8 cellular contexts compared by ENCODE assay signal in the genomic region with DNA sequence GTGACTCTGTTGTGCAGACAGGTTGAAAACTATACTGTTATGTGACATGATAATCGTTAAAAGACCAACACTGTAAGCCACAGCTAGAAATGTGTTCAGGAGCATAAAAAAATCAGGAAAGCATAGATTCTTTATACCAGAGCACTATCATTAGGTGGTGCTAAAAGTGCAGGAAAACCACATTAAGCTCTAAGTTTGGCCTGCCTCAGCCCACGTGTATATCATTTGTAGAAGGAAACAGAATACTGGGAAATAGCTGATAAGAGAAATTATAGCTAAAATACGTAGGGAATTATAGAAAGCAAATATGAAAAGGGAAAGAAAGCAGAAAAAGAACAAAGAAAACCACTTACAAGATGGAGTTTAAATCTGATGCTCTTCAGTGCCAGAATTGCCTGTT. TPM values are rescaled to one million over a fixed set of nuclear protein-coding genes. Genes with fewer than 3 reads are reported as not detected.
DNase-seq lines count a peak whose midpoint lies in the region; ATAC-seq and TF ChIP-seq lines count a peak whose summit lies in the region.

No MANE protein-coding gene starts in this region.

- H3K36me3 Mint-ChIP-seq in chondrocyte (ENCODE audit: low read depth) (peaks cover 2% of the 10 kb centered on the region), neural progenitor cell (no peaks in the 10 kb centered on the region), T-helper 17 cell (ENCODE audit: low read depth) (no peaks in the 10 kb centered on the region)

- H3K9me3 Mint-ChIP-seq in chondrocyte (ENCODE audit: low read depth), result no peaks in the 10 kb centered on the region
- H3K9me3 Mint-ChIP-seq in neural progenitor cell, result peaks cover 2% of the 10 kb centered on the region

- no peaks in the 10 kb centered on the region for H3K9me3 ChIP-seq in neural progenitor cell (ENCODE audit: low read depth)
- no peaks in the 10 kb centered on the region for H3K9me3 ChIP-seq in transverse colon
- no peaks in the 10 kb centered on the region for H3K9me3 ChIP-seq in T-helper 17 cell (ENCODE audit: control insufficient read depth, low read length, poor library complexity, severe bottlenecking)
- no peaks in the 10 kb centered on the region for H3K9me3 ChIP-seq in suprapubic skin

- ATAC-seq in T-helper 17 cell, result no peak

- DNase-seq in GF-D8 (lab: John Stamatoyannopoulos, UW), result peak; percentile 49
- peak; percentile 3 for DNase-seq in NCI-H2081 treated with DMSO at 0.1 percent for 48 hours (lab: John Stamatoyannopoulos, UW)
- no peak for DNase-seq in chondrocyte (ENCODE audit: low spot score)
- DNase-seq in neural progenitor cell (ENCODE audit: low spot score), result no peak
- DNase-seq in transverse colon, result no peak
- DNase-seq in T-helper 17 cell, result no peak
- no peak for DNase-seq in suprapubic skin (ENCODE audit: low spot score in 2 of 2)
- DNase-seq in NCI-H1048 (lab: John Stamatoyannopoulos, UW), result no peak

- intact Hi-C loops in transverse colon (cut with DNase I; ENCODE audit: low total_unique reads), result no loop called here

- H3K36me3 ChIP-seq in neural progenitor cell, result no peaks in the 10 kb centered on the region
- H3K36me3 ChIP-seq in transverse colon, result no peaks in the 10 kb centered on the region
- H3K36me3 ChIP-seq in suprapubic skin, result no peaks in the 10 kb centered on the region

- H3K27me3 ChIP-seq in neural progenitor cell, result no peaks in the 10 kb centered on the region
- H3K27me3 ChIP-seq in transverse colon, result no peaks in the 10 kb centered on the region
- H3K27me3 ChIP-seq in suprapubic skin, result no peaks in the 10 kb centered on the region

- H2AFZ ChIP-seq in neural progenitor cell (replicated peaks), result no peak overlapping the region

- H3K27ac Mint-ChIP-seq in chondrocyte (ENCODE audit: unreplicated experiment), result no peak overlapping the region
- no peak overlapping the region for H3K27ac Mint-ChIP-seq in neural progenitor cell
- H3K27ac Mint-ChIP-seq in T-helper 17 cell, result no peak overlapping the region

- no peaks in the 10 kb centered on the region for H4K20me1 ChIP-seq in neural progenitor cell (ENCODE audit: low read depth)

- WGBS in transverse colon (ENCODE audit: low coverage in 1 of 2), 2 donors, result 18% methylated on average over 3 of the region's 3 CpGs
- 17% methylated on average over 3 of the region's 3 CpGs for WGBS in suprapubic skin

- no peak for TF ChIP-seq EP300 in transverse colon (IDR thresholded peaks at IDR 0.05; ENCODE audit: low read depth)
- no peak for TF ChIP-seq EP300 in suprapubic skin (IDR thresholded peaks at IDR 0.05)

- in situ Hi-C loops in transverse colon (cut with MboI; ENCODE audit: low pct_ligation_motif_present in 1 of 4, low pct_unique_long_range_greater_than_20kb in 1 of 4, low sequenced_read_pairs in 3 of 4), result no loop called here

- H3K4me3 ChIP-seq in neural progenitor cell, result no peak overlapping the region
- no peak overlapping the region for H3K4me3 ChIP-seq in transverse colon
- no peak overlapping the region for H3K4me3 ChIP-seq in suprapubic skin

- no peak overlapping the region for H3K4me2 ChIP-seq in neural progenitor cell

- H3K79me2 ChIP-seq in neural progenitor cell (ENCODE audit: low read depth), result no peaks in the 10 kb centered on the region

- H3K4me1 ChIP-seq in neural progenitor cell (no peaks in the 10 kb centered on the region), transverse colon (no peaks in the 10 kb centered on the region), suprapubic skin (no peaks in the 10 kb centered on the region)

- H3K4me1 Mint-ChIP-seq in chondrocyte (ENCODE audit: low read depth) (no peaks in the 10 kb centered on the region), neural progenitor cell (no peaks in the 10 kb centered on the region), T-helper 17 cell (peaks cover 2% of the 10 kb centered on the region)

- H3K27ac ChIP-seq in neural progenitor cell (no peak overlapping the region), transverse colon (no peak overlapping the region), suprapubic skin (no peak overlapping the region)

- H3F3A ChIP-seq in neural progenitor cell (ENCODE audit: low read depth), result no peaks in the 10 kb centered on the region

- TF ChIP-seq CTCF in chondrocyte (IDR thresholded peaks at IDR 0.05) (peak; percentile 82), neural progenitor cell (IDR thresholded peaks at IDR 0.05) (peak; percentile 35), transverse colon (IDR thresholded peaks at IDR 0.05) (peak in 2 of 5 experiments; percentile 15 to 22), suprapubic skin (IDR thresholded peaks at IDR 0.05) (no peak)

- H3K9ac ChIP-seq in neural progenitor cell, result no peak overlapping the region

- TF ChIP-seq POLR2A in transverse colon (IDR thresholded peaks at IDR 0.05) (no peak), suprapubic skin (IDR thresholded peaks at IDR 0.05) (no peak)

- H3K27me3 Mint-ChIP-seq in chondrocyte (ENCODE audit: low read depth), result no peaks in the 10 kb centered on the region
- peaks cover 3% of the 10 kb centered on the region for H3K27me3 Mint-ChIP-seq in neural progenitor cell (ENCODE audit: insufficient read depth, low read depth)
- H3K27me3 Mint-ChIP-seq in T-helper 17 cell, result no peaks in the 10 kb centered on the region

- no peak overlapping the region for H3K4me3 Mint-ChIP-seq in chondrocyte (ENCODE audit: unreplicated experiment)
- H3K4me3 Mint-ChIP-seq in neural progenitor cell, result no peak overlapping the region
- H3K4me3 Mint-ChIP-seq in T-helper 17 cell, result no peak overlapping the region

RNA-seq across cellular contexts. Expression of gene C2orf74, which starts 26.5 kb away (rescaled TPM):
- 5.6 to 10.4 TPM (median 9.7 TPM) in 3 replicates for total RNA-seq in chondrocyte
- total RNA-seq in neural progenitor cell (ENCODE audit: low replicate concordance), result 17.9 and 20.9 TPM in 2 replicates
- total RNA-seq in transverse colon, result 1 to 10 TPM in 3 of 4 donors, not detected in 1; 4.2 to 7.1 (median 6.7) TPM
- total RNA-seq in T-helper 17 cell, result 1 to 10 TPM; 3.9 to 4.9 TPM
- total RNA-seq in suprapubic skin, result 10 to 100 TPM in 2 of 4 donors, 1 to 10 TPM in 2; 1.8 to 14.4 (median 9.4) TPM

Comparison
In these comparisons a context has a peak if more than half of its experiments do, and no peak if none do; other contexts are left out.
1. DNase-seq: peak in GF-D8 (single experiment) and NCI-H2081 treated with DMSO at 0.1 percent for 48 hours (single experiment); none in chondrocyte (single experiment), neural progenitor cell (single experiment), transverse colon (single experiment), T-helper 17 cell (0 of 3), suprapubic skin (0 of 2) and NCI-H1048 (single experiment).
2. CTCF ChIP-seq: peak in chondrocyte (single experiment) and neural progenitor cell (single experiment); none in suprapubic skin (0 of 2).